ENCODE assay signal across 8 cellular contexts in genomic region chrX:155966876-155967275, GRCh38. TPM values are rescaled to one million over a fixed set of nuclear protein-coding genes. Genes with fewer than 3 reads are reported as not detected.
DNase-seq lines count a peak whose midpoint lies in the region; ATAC-seq and TF ChIP-seq lines count a peak whose summit lies in the region.

No MANE protein-coding gene starts in this region.

- H3K4me1 ChIP-seq in MM.1S (ENCODE audit: low read length) = no peaks in the 10 kb centered on the region

- POLR2A ChIA-PET in AG04450 (lab: Yijun Ruan, JAX) = no interaction called here

- H3K9ac ChIP-seq in MM.1S (ENCODE audit: low read length) = no peak overlapping the region

- no peak overlapping the region for H2AFZ ChIP-seq in MM.1S (ENCODE audit: low read length)

- H3K36me3 Mint-ChIP-seq in T-helper 2 cell treated with Interferon-gamma antibody and Interleukin-4, amounts not matched to agents 5 μg/mL and 100 μg/mL, for 36 hours (ENCODE audit: low read depth) = peaks cover 6% of the 10 kb centered on the region

- H3K4me3 Mint-ChIP-seq in T-helper 2 cell treated with Interferon-gamma antibody and Interleukin-4, amounts not matched to agents 5 μg/mL and 100 μg/mL, for 36 hours = no peak overlapping the region

- H3K36me3 ChIP-seq in MM.1S (replicated peaks; ENCODE audit: insufficient read depth, low read length) = no peaks in the 10 kb centered on the region

- H3K27ac ChIP-seq in AG04450 (ENCODE audit: low read depth, low read length) = no peak overlapping the region
- no peak overlapping the region for H3K27ac ChIP-seq in MM.1S (ENCODE audit: low read length)

- H3K9me3 ChIP-seq in AG04450 (ENCODE audit: control insufficient read depth, insufficient read depth, low read length) (peaks cover 3% of the 10 kb centered on the region; the same call in 1 of the 2 replicates), MM.1S (replicated peaks; ENCODE audit: insufficient read depth, low read length) (no peaks in the 10 kb centered on the region)

- peaks cover 25% of the 10 kb centered on the region for H3K4me1 Mint-ChIP-seq in T-helper 2 cell treated with Interferon-gamma antibody and Interleukin-4, amounts not matched to agents 5 μg/mL and 100 μg/mL, for 36 hours (ENCODE audit: low read depth)

- no peaks in the 10 kb centered on the region for H3K9me2 ChIP-seq in MM.1S (replicated peaks; ENCODE audit: insufficient read depth, low read length)

- H3K4me3 ChIP-seq in AG04450 (ENCODE audit: low read depth, low read length) = no peak overlapping the region
- H3K4me3 ChIP-seq in GM12875 (ENCODE audit: low read depth, low read length) = no peak overlapping the region
- no peak overlapping the region for H3K4me3 ChIP-seq in MM.1S (ENCODE audit: low read length)
- no peak overlapping the region for H3K4me3 ChIP-seq in foreskin fibroblast (ENCODE audit: low read depth in 1 of 2, low read length in 2 of 2)

- H3K79me2 ChIP-seq in MM.1S (ENCODE audit: low read length) = no peaks in the 10 kb centered on the region

- H3K27ac Mint-ChIP-seq in T-helper 2 cell treated with Interferon-gamma antibody and Interleukin-4, amounts not matched to agents 5 μg/mL and 100 μg/mL, for 36 hours = no peak overlapping the region

- TF ChIP-seq CTCF in AG04450 (IDR thresholded peaks at IDR 0.05; ENCODE audit: low read depth, low read length) (peak; percentile 17; the same call in 1 of the 2 replicates), GM12875 (IDR thresholded peaks at IDR 0.05; ENCODE audit: borderline replicate concordance, insufficient read depth, low read depth, low read length) (peak; percentile 58), MM.1S (IDR thresholded peaks at IDR 0.05; ENCODE audit: low read length) (peak; percentile 11; the same call in 1 of the 2 replicates), foreskin fibroblast (IDR thresholded peaks at IDR 0.05; ENCODE audit: low read depth, low read length) (no peak)

- H3K27me3 Mint-ChIP-seq in T-helper 2 cell treated with Interferon-gamma antibody and Interleukin-4, amounts not matched to agents 5 μg/mL and 100 μg/mL, for 36 hours (ENCODE audit: low read depth) = peaks cover 17% of the 10 kb centered on the region

- ATAC-seq in GM18870 (IDR thresholded peaks at IDR 0.05; ENCODE audit: unreplicated experiment) (no peak), HG03039 (IDR thresholded peaks at IDR 0.05; ENCODE audit: unreplicated experiment) (no peak)

- no peaks in the 10 kb centered on the region for H4K20me1 ChIP-seq in MM.1S (ENCODE audit: insufficient read depth, low read length)

- DNase-seq in AG04450 (ENCODE audit: low read depth, low spot score) = no peak
- DNase-seq in MM.1S = no peak
- DNase-seq in T-helper 2 cell treated with Interferon-gamma antibody and Interleukin-4, amounts not matched to agents 5 μg/mL and 100 μg/mL, for 36 hours (ENCODE audit: low spot score) = peak; percentile 39
- DNase-seq in foreskin fibroblast = peak; percentile 1 to 6
- no peak for DNase-seq in NCI-H774 (lab: John Stamatoyannopoulos, UW)

- H3K9me3 Mint-ChIP-seq in T-helper 2 cell treated with Interferon-gamma antibody and Interleukin-4, amounts not matched to agents 5 μg/mL and 100 μg/mL, for 36 hours = peaks cover 33% of the 10 kb centered on the region

- H3K27me3 ChIP-seq in AG04450 (ENCODE audit: control insufficient read depth, insufficient read depth, low read length) (no peaks in the 10 kb centered on the region), MM.1S (replicated peaks; ENCODE audit: insufficient read depth, low read length) (no peaks in the 10 kb centered on the region)

- CTCF ChIA-PET in AG04450 (lab: Charles Lee) = no interaction called here

- H3F3A ChIP-seq in MM.1S (ENCODE audit: insufficient read depth, low read length) = no peaks in the 10 kb centered on the region

- H3K4me2 ChIP-seq in MM.1S (ENCODE audit: low read depth, low read length) = no peak overlapping the region

RNA-seq across cellular contexts. Expression of gene IL9R, which starts 30.6 kb away (rescaled TPM):
- polyA plus RNA-seq in AG04450 (2011; rRNA removed) = not detected in 2 replicates
- polyA minus RNA-seq in AG04450 (2011; rRNA and poly(A)+ RNA removed) = not detected in 2 replicates

Comparison
In these comparisons a context has a peak if more than half of its experiments do, and no peak if none do; other contexts are left out.
1. DNase-seq: peak in T-helper 2 cell treated with Interferon-gamma antibody and Interleukin-4, amounts not matched to agents 5 μg/mL and 100 μg/mL, for 36 hours (single experiment) and foreskin fibroblast (2 of 2); none in AG04450 (single experiment), MM.1S (single experiment) and NCI-H774 (single experiment).